In genomic region chr9:131096490-131097258, GRCh38 we compare ENCODE assay signal across 8 cellular contexts. TPM values are rescaled to one million over a fixed set of nuclear protein-coding genes. Genes with fewer than 3 reads are reported as not detected.
A peak's percentile ranks its signal among the peaks of the same experiment; 100 is the strongest.
DNase-seq lines count a peak whose midpoint lies in the region; ATAC-seq, FAIRE-seq and TF ChIP-seq lines count a peak whose summit lies in the region.

Gene AIF1L (plus strand): TSS chr9:131096531. CDS start chr9:131096630, 99 bp downstream.

- H2BK20ac ChIP-seq in H1 (ENCODE audit: low read length): peak within 1 kb of the TSS; percentile 80

- peak within 1 kb of the TSS; percentile 16; the same call in 1 of the 2 replicates for H2AK5ac ChIP-seq in H1 (ENCODE audit: low read depth, low read length)

- H3K9me3 Mint-ChIP-seq in T-helper 2 cell treated with Interferon-gamma antibody and Interleukin-4, amounts not matched to agents 5 μg/mL and 100 μg/mL, for 36 hours: no peaks in the 10 kb centered on the region

- DNase-seq in stimulated activated CD4-positive, alpha-beta T cell treated with anti-CD3 and anti-CD28 coated beads, Interleukin-12 subunit alpha, Interleukin-12 subunit beta, amount 100 ng/mL, for 4 hours: peak; percentile 21
- DNase-seq in stimulated activated CD4-positive, alpha-beta T cell treated with anti-CD3 and anti-CD28 coated beads, Interleukin-2, amount 100 ng/mL, for 48 hours: no peak
- DNase-seq in T-helper 2 cell treated with Interferon-gamma antibody and Interleukin-4, amounts not matched to agents 5 μg/mL and 100 μg/mL, for 36 hours (ENCODE audit: low spot score): no peak
- DNase-seq in H1 (ENCODE audit: low read depth in 1 of 2, low spot score in 2 of 2): peak in 1 of 2 experiments; percentile 91
- DNase-seq in mucosa of descending colon: peak in 2 of 3 donors; percentile 18 to 53
- peak; percentile 94 to 96 for DNase-seq in thyroid gland
- DNase-seq in superior temporal gyrus (ENCODE audit: extremely low spot score): no peak

- H3K4me2 ChIP-seq in H1 (ENCODE audit: insufficient read depth in 1 of 2, low read depth in 2 of 2, low read length in 2 of 2): peak within 1 kb of the TSS; percentile 79 to 83

- peak within 1 kb of the TSS; percentile 88 for H4K5ac ChIP-seq in H1 (ENCODE audit: insufficient read length, low read depth, low read length)

- CTCF ChIA-PET in H1 (lab: Charles Lee; ENCODE audit: partially characterized antibody): interaction anchor here (0.6 to 3.7 kb wide), 14 partner anchors 9 to 1348 kb away, joined by 3 to 24 read pairs (median 3); no protein-coding TSS in a partner anchor

- H3K4me3 Mint-ChIP-seq in T-helper 2 cell treated with Interferon-gamma antibody and Interleukin-4, amounts not matched to agents 5 μg/mL and 100 μg/mL, for 36 hours: peak within 1 kb of the TSS; percentile 53

- TF ChIP-seq CTCF in H1 (IDR thresholded peaks at IDR 0.05; ENCODE audit: control extremely low read depth in 1 of 3, insufficient read depth in 1 of 3, low read depth in 1 of 3, low read length in 3 of 3) (no peak), mucosa of descending colon (IDR thresholded peaks at IDR 0.05) (no peak), thyroid gland (IDR thresholded peaks at IDR 0.05) (no peak)

- peak within 1 kb of the TSS; percentile 95 for H2BK15ac ChIP-seq in H1 (ENCODE audit: low read length)

- H4K8ac ChIP-seq in H1 (ENCODE audit: extremely low read depth, insufficient read depth, low read length): peak within 1 kb of the TSS; percentile 92

- H3K9me3 ChIP-seq in H1 (ENCODE audit: insufficient read depth in 2 of 2, low read depth in 1 of 2, low read length in 1 of 2): no peaks in the 10 kb centered on the region
- H3K9me3 ChIP-seq in mucosa of descending colon: no peaks in the 10 kb centered on the region
- H3K9me3 ChIP-seq in thyroid gland: no peaks in the 10 kb centered on the region

- H3K4me1 ChIP-seq in H1 (replicated peaks in 1 of 4; ENCODE audit: control insufficient read depth in 3 of 4, insufficient read depth in 4 of 4, low read length in 3 of 4) (peaks cover 0 to 38% (median 29%) of the 10 kb centered on the region in 4 experiments; a peak in 6 of 7 replicates), mucosa of descending colon (ENCODE audit: low read depth) (peaks cover 4% of the 10 kb centered on the region), thyroid gland (peaks cover 46 to 49% of the 10 kb centered on the region in 2 donors)

- TF ChIP-seq POLR2A in H1 (IDR thresholded peaks at IDR 0.05; ENCODE audit: control extremely low read depth in 1 of 2, low read depth in 2 of 2, low read length in 2 of 2) (peak in 1 of 2 experiments; percentile 89; a peak in 2 of 3 replicates), thyroid gland (IDR thresholded peaks at IDR 0.05) (peak; percentile 14 to 88)

- H3K36me3 ChIP-seq in H1 (ENCODE audit: control insufficient read depth in 2 of 4, insufficient read depth in 4 of 4, low read length in 3 of 4) (peaks cover 0 to 11% (median 2%) of the 10 kb centered on the region in 4 experiments; a peak in 3 of 8 replicates), mucosa of descending colon (ENCODE audit: low read depth) (no peaks in the 10 kb centered on the region), thyroid gland (no peaks in the 10 kb centered on the region)

- H3K9ac ChIP-seq in H1 (replicated peaks in 1 of 4; ENCODE audit: extremely low read depth in 1 of 4, low read depth in 3 of 4, low read length in 3 of 4): peak within 1 kb of the TSS; percentile 68 to 94 (median 80)

- H3K23me2 ChIP-seq in H1 (ENCODE audit: low read depth, low read length): peaks cover 5% of the 10 kb centered on the region

- peaks cover 8% of the 10 kb centered on the region for H3K79me1 ChIP-seq in H1 (ENCODE audit: low read depth, low read length)

- no peaks in the 10 kb centered on the region for H3K36me3 Mint-ChIP-seq in T-helper 2 cell treated with Interferon-gamma antibody and Interleukin-4, amounts not matched to agents 5 μg/mL and 100 μg/mL, for 36 hours (ENCODE audit: low read depth)

- no peak within 1 kb of the TSS for H3K23ac ChIP-seq in H1 (ENCODE audit: insufficient read length)

- peak within 1 kb of the TSS; percentile 94 for H4K91ac ChIP-seq in H1 (replicated peaks; ENCODE audit: insufficient read length, low read length)

- peaks cover 0 to 18% of the 10 kb centered on the region in 2 experiments; a peak in 1 of 4 replicates for H3K79me2 ChIP-seq in H1 (ENCODE audit: control insufficient read depth in 1 of 2, insufficient read depth in 2 of 2, low read length in 2 of 2)

- H2BK12ac ChIP-seq in H1 (ENCODE audit: low read depth, low read length): peak within 1 kb of the TSS; percentile 68; the same call in 1 of the 2 replicates

- H3K56ac ChIP-seq in H1 (replicated peaks; ENCODE audit: insufficient read length, low read depth, low read length): peak within 1 kb of the TSS; percentile 82

- no peak for TF ChIP-seq EP300 in H1 (IDR thresholded peaks at IDR 0.05; ENCODE audit: borderline replicate concordance in 1 of 2, low read depth in 2 of 2, low read length in 2 of 2)

- 2% methylated on average over 68 of the region's 85 CpGs; no CpG with 5 or more reads in 1 of the 2 experiments for WGBS in H1 (ENCODE audit: extremely low coverage in 1 of 2, insufficient coverage in 1 of 2, insufficient read length in 1 of 2, insufficient replicate concordance in 2 of 2, low coverage in 1 of 2, low lambda C conversion rate in 2 of 2, missing lambda C conversion rate in 1 of 2), 2 experiments
- 0 to 3% methylated on average over 5 to 20 of the region's 85 CpGs for WGBS in thyroid gland, 2 donors

- peak within 1 kb of the TSS; percentile 86 for H3K27ac ChIP-seq in H1 (ENCODE audit: low read depth, low read length)
- peak within 1 kb of the TSS; percentile 94 to 99 (median 95) for H3K27ac ChIP-seq in thyroid gland

- H4K20me1 ChIP-seq in H1 (replicated peaks in 1 of 2; ENCODE audit: control insufficient read depth in 1 of 2, insufficient read depth in 2 of 2, low read length in 2 of 2): peaks cover 3 to 7% of the 10 kb centered on the region in 2 experiments

- intact Hi-C loops in mucosa of descending colon (cut with DNase I, micrococcal nuclease) (no loop called here), thyroid gland (cut with DNase I) (no loop called here)

- H2AFZ ChIP-seq in H1 (ENCODE audit: low read length): 0 out of 2 replicates have a peak within 1 kb of the TSS, but pooled peaks have one; percentile 33

- peaks cover 34% of the 10 kb centered on the region for H3K27me3 Mint-ChIP-seq in T-helper 2 cell treated with Interferon-gamma antibody and Interleukin-4, amounts not matched to agents 5 μg/mL and 100 μg/mL, for 36 hours (ENCODE audit: low read depth)

- peak within 1 kb of the TSS; percentile 96 for H3K4ac ChIP-seq in H1 (replicated peaks; ENCODE audit: insufficient read length, low read depth, low read length)

- TF ChIP-seq RAD21 in H1 (IDR thresholded peaks at IDR 0.05 in 1 of 2, conservative IDR thresholded peaks at IDR 0.05 in 1 of 2; ENCODE audit: low read depth in 2 of 2, low read length in 2 of 2): no peak; a peak in 1 of 4 replicates

- ATAC-seq in mucosa of descending colon (peak; percentile 52), GM18520 (IDR thresholded peaks at IDR 0.05; ENCODE audit: unreplicated experiment) (no peak)

- peak within 1 kb of the TSS; percentile 85 to 92 (median 88) for H3K4me3 ChIP-seq in H1 (ENCODE audit: extremely low read depth in 1 of 4, insufficient read depth in 2 of 4, low read depth in 3 of 4, low read length in 4 of 4)
- H3K4me3 ChIP-seq in mucosa of descending colon: no peak within 1 kb of the TSS
- H3K4me3 ChIP-seq in thyroid gland (replicated peaks in 1 of 3): peak within 1 kb of the TSS; percentile 56 to 84 (median 60)

- no peaks in the 10 kb centered on the region for H3K4me1 Mint-ChIP-seq in T-helper 2 cell treated with Interferon-gamma antibody and Interleukin-4, amounts not matched to agents 5 μg/mL and 100 μg/mL, for 36 hours (ENCODE audit: low read depth)

- peak within 1 kb of the TSS; percentile 83 for H2BK120ac ChIP-seq in H1 (replicated peaks; ENCODE audit: low read depth, low read length)

- FAIRE-seq in H1 (lab: Jason Lieb, UNC): no peak

- no peak within 1 kb of the TSS for H3K14ac ChIP-seq in H1 (ENCODE audit: insufficient read length)

- H3K27me3 ChIP-seq in H1 (replicated peaks in 1 of 4; ENCODE audit: control insufficient read depth in 3 of 4, extremely low read depth in 1 of 4, insufficient read depth in 3 of 4, low read length in 3 of 4): no peaks in the 10 kb centered on the region; a peak in 1 of 7 replicates
- no peaks in the 10 kb centered on the region for H3K27me3 ChIP-seq in thyroid gland

- POLR2A ChIA-PET in H1 (lab: Charles Lee; ENCODE audit: partially characterized antibody): interaction anchor here (0.5 to 29.0 kb wide), 13 partner anchors 12 to 403 kb away, joined by 3 to 751 read pairs (median 4); partner anchors contain the start of genes EXOSC2 and NUP214

- peak within 1 kb of the TSS; percentile 93 for H3K18ac ChIP-seq in H1 (ENCODE audit: extremely low read depth, low read length)

- no peak within 1 kb of the TSS for H3K27ac Mint-ChIP-seq in T-helper 2 cell treated with Interferon-gamma antibody and Interleukin-4, amounts not matched to agents 5 μg/mL and 100 μg/mL, for 36 hours

- peak within 1 kb of the TSS; percentile 84; the same call in 1 of the 2 replicates for H2BK5ac ChIP-seq in H1 (ENCODE audit: low read depth, low read length)

TF ChIP-seq in H1, 55 proteins besides CTCF, POLR2A, EP300 and RAD21 (continues in another document):
- TF ChIP-seq TAF7 (optimal IDR thresholded peaks at IDR 0.05; ENCODE audit: borderline replicate concordance, low read depth, low read length): peak; percentile 45
- TF ChIP-seq SP4 (IDR thresholded peaks at IDR 0.05; ENCODE audit: low read length): no peak
- no peak for TF ChIP-seq POU5F1 (IDR thresholded peaks at IDR 0.05; ENCODE audit: low read depth, low read length)
- peak in 1 of 2 experiments; percentile 59; a peak in 1 of 4 replicates for TF ChIP-seq SIN3A (conservative IDR thresholded peaks at IDR 0.05 in 1 of 2, IDR thresholded peaks at IDR 0.05 in 1 of 2; ENCODE audit: low read depth in 1 of 2, low read length in 2 of 2)
- peak; percentile 69; the same call in 1 of the 2 replicates for TF ChIP-seq TBP (IDR thresholded peaks at IDR 0.05; ENCODE audit: low read depth, low read length)
- TF ChIP-seq ASH2L (IDR thresholded peaks at IDR 0.05; ENCODE audit: low read length): peak; percentile 82

RNA-seq across cellular contexts. Expression of gene AIF1L, which starts in this region (rescaled TPM):
- 149 and 153 TPM in 2 replicates for total RNA-seq in H1 (2021; fragmentation: NEBNext Ultra II Directional; extraction: Animal tissue kit (Norgen Biotek cat#: 25700))
- 68.2 and 70.7 TPM in 2 replicates for polyA plus RNA-seq in H1 (2011; rRNA removed)
- 103 TPM for polyA plus RNA-seq in H1 (2011; cell fraction: cytosol; rRNA removed)
- polyA plus RNA-seq in H1 (2011; cell fraction: nucleus; rRNA removed): 76.7 TPM
- polyA plus RNA-seq in H1 (2012, experiment 1 of 2): 121 to 128 TPM (median 125 TPM) in 4 replicates
- polyA plus RNA-seq in H1 (2012, experiment 2 of 2): 119 TPM
- polyA plus RNA-seq in H1 (2013, experiment 1 of 2): 81.8 TPM
- 81.0 TPM for polyA plus RNA-seq in H1 (2013, experiment 2 of 2)
- polyA minus RNA-seq in H1 (2011; rRNA and poly(A)+ RNA removed): 121 and 131 TPM in 2 replicates
- 65.1 TPM for polyA minus RNA-seq in H1 (2011; cell fraction: cytosol; rRNA and poly(A)+ RNA removed)
- polyA minus RNA-seq in H1 (2011; cell fraction: nucleus; rRNA and poly(A)+ RNA removed): 45.1 TPM
- 1 to 10 TPM; 1.4 to 5.6 (median 5.0) TPM for total RNA-seq in mucosa of descending colon
- 100 to 1,000 TPM in 1 of 4 donors, 10 to 100 TPM in 3; 43.0 to 114 (median 87.9) TPM for total RNA-seq in thyroid gland

Comparison
In these comparisons a context has a peak if more than half of its experiments do, and no peak if none do; other contexts are left out.
1. RNA of gene AIF1L (total RNA-seq): 149 to 153 TPM in H1 and 43.0 to 114 TPM in thyroid gland; 1.4 to 5.6 TPM in mucosa of descending colon; every median in the first group is over 4 times any median in the second.
2. DNase-seq: peak in stimulated activated CD4-positive, alpha-beta T cell treated with anti-CD3 and anti-CD28 coated beads, Interleukin-12 subunit alpha, Interleukin-12 subunit beta, amount 100 ng/mL, for 4 hours (single experiment), mucosa of descending colon (2 of 3) and thyroid gland (2 of 2); none in stimulated activated CD4-positive, alpha-beta T cell treated with anti-CD3 and anti-CD28 coated beads, Interleukin-2, amount 100 ng/mL, for 48 hours (0 of 2), T-helper 2 cell treated with Interferon-gamma antibody and Interleukin-4, amounts not matched to agents 5 μg/mL and 100 μg/mL, for 36 hours (single experiment) and superior temporal gyrus (single experiment).